In the genomic region with DNA sequence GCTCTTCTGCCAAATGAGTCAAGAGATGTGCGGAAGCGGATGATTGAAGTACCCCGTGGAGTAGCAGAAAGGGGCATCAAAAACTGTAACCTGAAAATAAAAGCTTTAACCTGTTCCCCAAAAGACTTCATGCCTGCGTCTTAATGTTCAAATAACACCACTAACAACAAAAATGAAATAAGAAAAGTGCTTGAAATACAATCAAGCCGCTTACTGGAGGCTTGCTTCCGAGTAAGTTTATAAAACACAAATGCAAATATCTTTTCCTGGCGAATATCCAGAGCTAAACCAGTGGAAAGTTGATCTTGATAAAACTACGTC, we compare ENCODE assay signal across 14 cellular contexts. TPM values are rescaled to one million over a fixed set of nuclear protein-coding genes. Genes with fewer than 3 reads are reported as not detected.
DNase-seq lines count a peak whose midpoint lies in the region; FAIRE-seq and TF ChIP-seq lines count a peak whose summit lies in the region.
"Had no signal": no experiment of that assay in that cellular context is flagged by ENCODE, and none has a peak within 500 bp of the region (broad histone marks: within the 10 kb centered on the region; RNA-seq: fewer than 3 reads in every experiment).

No MANE protein-coding gene starts in this region.

- DNase-seq in NCI-H1105 treated with DMSO at 0.1 percent for 48 hours (lab: John Stamatoyannopoulos, UW) (peak; percentile 27), NCI-H1105 (lab: John Stamatoyannopoulos, UW) (no peak), NB4 (ENCODE audit: low read depth) (no peak), H1 (ENCODE audit: low read depth in 1 of 2, low spot score in 2 of 2) (no peak), hippocampal formation (lab: John Stamatoyannopoulos, UW) (no peak), SW 1271 (lab: John Stamatoyannopoulos, UW) (no peak), NCI-H1417 (lab: John Stamatoyannopoulos, UW) (no peak)
- DNase-seq: cerebellar nuclear complex; GF-D8; NCI-H2107; stimulated activated CD4-positive, alpha-beta T cell treated with anti-CD3 and anti-CD28 coated beads, Interleukin-2, amount 100 ng/mL, for 24 hours; substantia nigra had no signal

- CTCF ChIA-PET in H1 (lab: Charles Lee; ENCODE audit: partially characterized antibody) = interaction anchor here (0.6 to 4.5 kb wide), 14 partner anchors 9 to 747 kb away, joined by 3 to 37 read pairs (median 4); no protein-coding TSS in a partner anchor

- no peak overlapping the region for H3K14ac ChIP-seq in H1 (ENCODE audit: insufficient read length)

- POLR2A ChIA-PET in H1 (lab: Charles Lee; ENCODE audit: partially characterized antibody) = interaction anchor here (0.9 to 3.1 kb wide), 6 partner anchors 10 to 747 kb away, joined by 3 to 18 read pairs (median 4); no protein-coding TSS in a partner anchor

- no peak for FAIRE-seq in H1 (lab: Jason Lieb, UNC)
- FAIRE-seq: A204.1 had no signal

- H3K36me3 ChIP-seq in H1 (ENCODE audit: control insufficient read depth in 2 of 4, insufficient read depth in 4 of 4, low read length in 3 of 4) (peaks cover 0 to 21% (median 0%) of the 10 kb centered on the region in 4 experiments; a peak in 1 of 8 replicates), neutrophil (no peaks in the 10 kb centered on the region)

- TF ChIP-seq RAD21 in H1 (IDR thresholded peaks at IDR 0.05 in 1 of 2, conservative IDR thresholded peaks at IDR 0.05 in 1 of 2; ENCODE audit: low read depth in 2 of 2, low read length in 2 of 2) = no peak

- H3K4me1 ChIP-seq in H1 (replicated peaks in 1 of 4; ENCODE audit: control insufficient read depth in 3 of 4, insufficient read depth in 4 of 4, low read length in 3 of 4) = peaks cover 14 to 51% (median 23%) of the 10 kb centered on the region in 4 experiments
- H3K4me1 ChIP-seq in neutrophil (ENCODE audit: control insufficient read depth in 1 of 2, insufficient read depth in 1 of 2, low read depth in 1 of 2, low read length in 1 of 2) = peaks cover 51 to 69% of the 10 kb centered on the region in 2 experiments

- H3K9ac ChIP-seq in H1 (replicated peaks in 1 of 4; ENCODE audit: extremely low read depth in 1 of 4, low read depth in 3 of 4, low read length in 3 of 4) = no peak overlapping the region

- no peak for TF ChIP-seq EP300 in H1 (IDR thresholded peaks at IDR 0.05; ENCODE audit: borderline replicate concordance in 1 of 2, low read depth in 2 of 2, low read length in 2 of 2)

- no peak overlapping the region for H3K56ac ChIP-seq in H1 (replicated peaks; ENCODE audit: insufficient read length, low read depth, low read length)

- H2BK12ac ChIP-seq in H1 (ENCODE audit: low read depth, low read length) = no peak overlapping the region; the same call in 1 of the 2 replicates

- TF ChIP-seq POLR2A in NB4 (IDR thresholded peaks at IDR 0.05; ENCODE audit: extremely low read depth, insufficient read length) (no peak), H1 (IDR thresholded peaks at IDR 0.05; ENCODE audit: control extremely low read depth in 1 of 2, low read depth in 2 of 2, low read length in 2 of 2) (no peak)

- no peak overlapping the region for H3K4ac ChIP-seq in H1 (replicated peaks; ENCODE audit: insufficient read length, low read depth, low read length)

- H2BK20ac ChIP-seq in H1 (ENCODE audit: low read length) = no peak overlapping the region

- no peaks in the 10 kb centered on the region for H3K79me2 ChIP-seq in H1 (ENCODE audit: control insufficient read depth in 1 of 2, insufficient read depth in 2 of 2, low read length in 2 of 2)

- no peaks in the 10 kb centered on the region for H3K79me1 ChIP-seq in H1 (ENCODE audit: low read depth, low read length)

- no peak overlapping the region for H2AK5ac ChIP-seq in H1 (ENCODE audit: low read depth, low read length)

- no peaks in the 10 kb centered on the region; a peak in 1 of 4 replicates for H3K9me3 ChIP-seq in H1 (ENCODE audit: insufficient read depth in 2 of 2, low read depth in 1 of 2, low read length in 1 of 2)
- no peaks in the 10 kb centered on the region for H3K9me3 ChIP-seq in neutrophil

- H4K91ac ChIP-seq in H1 (replicated peaks; ENCODE audit: insufficient read length, low read length) = no peak overlapping the region

- no peak overlapping the region for H2BK5ac ChIP-seq in H1 (ENCODE audit: low read depth, low read length)

- H4K20me1 ChIP-seq in H1 (replicated peaks in 1 of 2; ENCODE audit: control insufficient read depth in 1 of 2, insufficient read depth in 2 of 2, low read length in 2 of 2) = peaks cover 7 to 15% of the 10 kb centered on the region in 2 experiments

- peak overlapping the region; percentile 81 to 93 for H3K4me2 ChIP-seq in H1 (ENCODE audit: insufficient read depth in 1 of 2, low read depth in 2 of 2, low read length in 2 of 2)

- no peak overlapping the region for H2BK15ac ChIP-seq in H1 (ENCODE audit: low read length)

- no peak overlapping the region for H2BK120ac ChIP-seq in H1 (replicated peaks; ENCODE audit: low read depth, low read length)

- no peak overlapping the region for H2AFZ ChIP-seq in H1 (ENCODE audit: low read length)

- WGBS in H1 (ENCODE audit: extremely low coverage in 1 of 2, insufficient coverage in 1 of 2, insufficient read length in 1 of 2, insufficient replicate concordance in 2 of 2, low coverage in 1 of 2, low lambda C conversion rate in 2 of 2, missing lambda C conversion rate in 1 of 2), 2 experiments = 4% methylated on average over 8 of the region's 8 CpGs; no CpG with 5 or more reads in 1 of the 2 experiments

- TF ChIP-seq CTCF in NB4 (IDR thresholded peaks at IDR 0.05; ENCODE audit: low read depth, low read length) (no peak), H1 (IDR thresholded peaks at IDR 0.05; ENCODE audit: control extremely low read depth in 1 of 3, insufficient read depth in 1 of 3, low read depth in 1 of 3, low read length in 3 of 3) (no peak), neutrophil (IDR thresholded peaks at IDR 0.05) (no peak)

- no peak overlapping the region for H3K18ac ChIP-seq in H1 (ENCODE audit: extremely low read depth, low read length)

- peaks cover 24% of the 10 kb centered on the region; the same call in 1 of the 2 replicates for H3K23me2 ChIP-seq in H1 (ENCODE audit: low read depth, low read length)

- H3K27ac ChIP-seq in H1 (ENCODE audit: low read depth, low read length) (no peak overlapping the region), neutrophil (no peak overlapping the region)

- H4K8ac ChIP-seq in H1 (ENCODE audit: extremely low read depth, insufficient read depth, low read length) = no peak overlapping the region

- H3K4me3 ChIP-seq in NB4 (ENCODE audit: low read depth, low read length) = peak overlapping the region; percentile 27
- H3K4me3 ChIP-seq in H1 (ENCODE audit: extremely low read depth in 1 of 4, insufficient read depth in 2 of 4, low read depth in 3 of 4, low read length in 4 of 4) = peak overlapping the region; percentile 19 to 59 (median 28); a peak in 6 of 8 replicates
- H3K4me3 ChIP-seq in neutrophil (ENCODE audit: low read depth in 1 of 2, low read length in 1 of 2) = peak overlapping the region; percentile 35 to 37

- H3K27me3 ChIP-seq in H1 (replicated peaks in 1 of 4; ENCODE audit: control insufficient read depth in 3 of 4, extremely low read depth in 1 of 4, insufficient read depth in 3 of 4, low read length in 3 of 4) (peaks cover 67 to 97% (median 88%) of the 10 kb centered on the region in 4 experiments), neutrophil (peaks cover 99% of the 10 kb centered on the region)

- H3K23ac ChIP-seq in H1 (ENCODE audit: insufficient read length) = no peak overlapping the region

- no peak overlapping the region for H4K5ac ChIP-seq in H1 (ENCODE audit: insufficient read length, low read depth, low read length)

TF ChIP-seq in H1, 55 proteins besides CTCF, POLR2A, EP300 and RAD21:
- TF ChIP-seq SUZ12 (IDR thresholded peaks at IDR 0.05; ENCODE audit: low read length) (no peak), PHF8 (conservative IDR thresholded peaks at IDR 0.05; ENCODE audit: low read depth, low read length) (no peak), NRF1 (IDR thresholded peaks at IDR 0.05; ENCODE audit: low read depth, low read length) (no peak), CREB1 (IDR thresholded peaks at IDR 0.05) (no peak; the same call in 1 of the 2 replicates), SRF (IDR thresholded peaks at IDR 0.05; ENCODE audit: low read depth, low read length) (no peak), JUND (IDR thresholded peaks at IDR 0.05; ENCODE audit: low read length) (no peak), CEBPB (IDR thresholded peaks at IDR 0.05; ENCODE audit: low read depth, low read length) (no peak), BCL11A (IDR thresholded peaks at IDR 0.05; ENCODE audit: low read depth in 2 of 2, low read length in 2 of 2) (no peak), TAF1 (IDR thresholded peaks at IDR 0.05; ENCODE audit: low read depth, low read length) (no peak), BACH1 (IDR thresholded peaks at IDR 0.05; ENCODE audit: low read length) (no peak), TAF7 (optimal IDR thresholded peaks at IDR 0.05; ENCODE audit: borderline replicate concordance, low read depth, low read length) (no peak)
- TF ChIP-seq, protein P1, sequence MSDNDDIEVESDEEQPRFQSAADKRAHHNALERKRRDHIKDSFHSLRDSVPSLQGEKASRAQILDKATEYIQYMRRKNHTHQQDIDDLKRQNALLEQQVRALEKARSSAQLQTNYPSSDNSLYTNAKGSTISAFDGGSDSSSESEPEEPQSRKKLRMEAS (IDR thresholded peaks at IDR 0.05) = no peak

RNA-seq across cellular contexts. Expression of a gene that starts 2.5 kb away (rescaled TPM):
- total RNA-seq in H1 (2021; fragmentation: NEBNext Ultra II Directional; extraction: Animal tissue kit (Norgen Biotek cat#: 25700)) = 0.13 and 0.22 TPM in 2 replicates
- polyA plus RNA-seq in H1 (2011; rRNA removed) = 0.05 TPM in 1 of 2 replicates, not detected in the other
- 0.09 TPM for polyA plus RNA-seq in H1 (2011; cell fraction: cytosol; rRNA removed)
- 0.03 TPM for polyA plus RNA-seq in H1 (2011; cell fraction: nucleus; rRNA removed)
- polyA plus RNA-seq in H1 (2012, experiment 1 of 2) = 0.05 to 0.07 TPM in 2 of 4 replicates, not detected in the others
- 0.13 TPM for polyA plus RNA-seq in H1 (2012, experiment 2 of 2)
- 0.10 TPM for polyA plus RNA-seq in H1 (2013, experiment 1 of 2)
- 0.06 TPM for polyA plus RNA-seq in H1 (2013, experiment 2 of 2)
- 0.10 TPM in 1 of 2 replicates, not detected in the other for polyA minus RNA-seq in H1 (2011; rRNA and poly(A)+ RNA removed)
- not detected for polyA minus RNA-seq in H1 (2011; cell fraction: cytosol; rRNA and poly(A)+ RNA removed)
- 0.40 TPM for polyA minus RNA-seq in H1 (2011; cell fraction: nucleus; rRNA and poly(A)+ RNA removed)
